8 cellular contexts compared by ENCODE assay signal in genomic region chr5:32231929-32232328, GRCh38. TPM values are rescaled to one million over a fixed set of nuclear protein-coding genes. Genes with fewer than 3 reads are reported as not detected.
A peak's percentile ranks its signal among the peaks of the same experiment; 100 is the strongest.
DNase-seq lines count a peak whose midpoint lies in the region; ATAC-seq, FAIRE-seq and TF ChIP-seq lines count a peak whose summit lies in the region.

No MANE protein-coding gene starts in this region.

- peaks cover 25% of the 10 kb centered on the region for H3K4me1 ChIP-seq in Karpas-422 (ENCODE audit: low read length)
- peaks cover 0 to 3% (median 1%) of the 10 kb centered on the region in 4 experiments; a peak in 2 of 7 replicates for H3K4me1 ChIP-seq in H1 (replicated peaks in 1 of 4; ENCODE audit: control insufficient read depth in 3 of 4, insufficient read depth in 4 of 4, low read length in 3 of 4)
- peaks cover 19 to 29% of the 10 kb centered on the region in 2 donors for H3K4me1 ChIP-seq in gastrocnemius medialis

- H2BK5ac ChIP-seq in H1 (ENCODE audit: low read depth, low read length) = no peak overlapping the region

- H3K27ac ChIP-seq in Karpas-422 (ENCODE audit: low read length) (0 out of 2 replicates have a peak overlapping the region, but pooled peaks have one; percentile 71), H1 (ENCODE audit: low read depth, low read length) (no peak overlapping the region), gastrocnemius medialis (peak overlapping the region in 3 of 4 donors; percentile 30 to 62 (median 53))

- WGBS in H1 (ENCODE audit: extremely low coverage in 1 of 2, insufficient coverage in 1 of 2, insufficient read length in 1 of 2, insufficient replicate concordance in 2 of 2, low coverage in 1 of 2, low lambda C conversion rate in 2 of 2, missing lambda C conversion rate in 1 of 2), 2 experiments = 74% methylated on average over 8 of the region's 8 CpGs; no CpG with 5 or more reads in 1 of the 2 experiments

- H4K8ac ChIP-seq in H1 (ENCODE audit: extremely low read depth, insufficient read depth, low read length) = no peak overlapping the region; the same call in 1 of the 2 replicates

- no peak overlapping the region for H3K23ac ChIP-seq in H1 (ENCODE audit: insufficient read length)

- H3K9ac ChIP-seq in Karpas-422 (ENCODE audit: low read length) = no peak overlapping the region
- no peak overlapping the region for H3K9ac ChIP-seq in H1 (replicated peaks in 1 of 4; ENCODE audit: extremely low read depth in 1 of 4, low read depth in 3 of 4, low read length in 3 of 4)

- H3K4me2 ChIP-seq in Karpas-422 (ENCODE audit: low read depth, low read length, poor library complexity, severe bottlenecking) (no peak overlapping the region), H1 (ENCODE audit: insufficient read depth in 1 of 2, low read depth in 2 of 2, low read length in 2 of 2) (no peak overlapping the region)

- H4K20me1 ChIP-seq in Karpas-422 (ENCODE audit: insufficient read depth, low read depth, low read length) (no peaks in the 10 kb centered on the region), H1 (replicated peaks in 1 of 2; ENCODE audit: control insufficient read depth in 1 of 2, insufficient read depth in 2 of 2, low read length in 2 of 2) (peaks cover 3 to 7% of the 10 kb centered on the region in 2 experiments)

- no peaks in the 10 kb centered on the region for H3K9me2 ChIP-seq in Karpas-422 (replicated peaks; ENCODE audit: insufficient read depth, low read length)

- peaks cover 65% of the 10 kb centered on the region for H3K36me3 ChIP-seq in Karpas-422 (ENCODE audit: insufficient read depth, low read length)
- H3K36me3 ChIP-seq in H1 (ENCODE audit: control insufficient read depth in 2 of 4, insufficient read depth in 4 of 4, low read length in 3 of 4) = peaks cover 11 to 55% (median 28%) of the 10 kb centered on the region in 4 experiments
- peaks cover 0 to 25% of the 10 kb centered on the region in 2 donors for H3K36me3 ChIP-seq in gastrocnemius medialis

- H3K79me2 ChIP-seq in Karpas-422 (ENCODE audit: low read length) (peaks cover 9% of the 10 kb centered on the region; the same call in 1 of the 2 replicates), H1 (ENCODE audit: control insufficient read depth in 1 of 2, insufficient read depth in 2 of 2, low read length in 2 of 2) (no peaks in the 10 kb centered on the region)

- no peak overlapping the region for H4K91ac ChIP-seq in H1 (replicated peaks; ENCODE audit: insufficient read length, low read length)

- no peaks in the 10 kb centered on the region; the same call in 1 of the 2 replicates for H3K23me2 ChIP-seq in H1 (ENCODE audit: low read depth, low read length)

- H3K56ac ChIP-seq in H1 (replicated peaks; ENCODE audit: insufficient read length, low read depth, low read length) = no peak overlapping the region

- H3K27me3 ChIP-seq in Karpas-422 (ENCODE audit: low read length) (no peaks in the 10 kb centered on the region), H1 (replicated peaks in 1 of 4; ENCODE audit: control insufficient read depth in 3 of 4, extremely low read depth in 1 of 4, insufficient read depth in 3 of 4, low read length in 3 of 4) (no peaks in the 10 kb centered on the region), gastrocnemius medialis (no peaks in the 10 kb centered on the region)

- peak; percentile 12 for ATAC-seq in GM19395 (IDR thresholded peaks at IDR 0.05; ENCODE audit: unreplicated experiment)
- ATAC-seq in gastrocnemius medialis = peak in 1 of 2 donors; percentile 14
- no peak for ATAC-seq in GM21515 (IDR thresholded peaks at IDR 0.05; ENCODE audit: unreplicated experiment)
- no peak for ATAC-seq in GM18519 (IDR thresholded peaks at IDR 0.05; ENCODE audit: low FRiP score, unreplicated experiment)

- no peak for TF ChIP-seq CTCF in H1 (IDR thresholded peaks at IDR 0.05; ENCODE audit: control extremely low read depth in 1 of 3, insufficient read depth in 1 of 3, low read depth in 1 of 3, low read length in 3 of 3)
- TF ChIP-seq CTCF in gastrocnemius medialis (IDR thresholded peaks at IDR 0.05 in 4 of 5, conservative IDR thresholded peaks at IDR 0.05 in 1 of 5) = no peak

- peak overlapping the region; percentile 50; the same call in 1 of the 2 replicates for H2BK12ac ChIP-seq in H1 (ENCODE audit: low read depth, low read length)

- H2BK120ac ChIP-seq in H1 (replicated peaks; ENCODE audit: low read depth, low read length) = no peak overlapping the region

- no peak overlapping the region for H2BK15ac ChIP-seq in H1 (ENCODE audit: low read length)

- POLR2A ChIA-PET in H1 (lab: Charles Lee; ENCODE audit: partially characterized antibody) = interaction anchor here (0.9 to 1.4 kb wide), 4 partner anchors 58 to 353 kb away, joined by 3 read pairs; partner anchors contain the start of genes GOLPH3 and SUB1

- TF ChIP-seq EP300 in H1 (IDR thresholded peaks at IDR 0.05; ENCODE audit: borderline replicate concordance in 1 of 2, low read depth in 2 of 2, low read length in 2 of 2) = no peak

- H3K9me3 ChIP-seq in Karpas-422 (ENCODE audit: low read length) = no peaks in the 10 kb centered on the region
- H3K9me3 ChIP-seq in H1 (ENCODE audit: insufficient read depth in 2 of 2, low read depth in 1 of 2, low read length in 1 of 2) = no peaks in the 10 kb centered on the region
- no peaks in the 10 kb centered on the region for H3K9me3 ChIP-seq in gastrocnemius medialis

- H2BK20ac ChIP-seq in H1 (ENCODE audit: low read length) = no peak overlapping the region

- no peak overlapping the region for H3K14ac ChIP-seq in H1 (ENCODE audit: insufficient read length)

- no peak for TF ChIP-seq RAD21 in H1 (IDR thresholded peaks at IDR 0.05 in 1 of 2, conservative IDR thresholded peaks at IDR 0.05 in 1 of 2; ENCODE audit: low read depth in 2 of 2, low read length in 2 of 2)

- FAIRE-seq in H1 (lab: Jason Lieb, UNC) = no peak

- H3K79me1 ChIP-seq in H1 (ENCODE audit: low read depth, low read length) = no peaks in the 10 kb centered on the region

- H4K5ac ChIP-seq in H1 (ENCODE audit: insufficient read length, low read depth, low read length) = no peak overlapping the region

- no peak overlapping the region for H3K4ac ChIP-seq in H1 (replicated peaks; ENCODE audit: insufficient read length, low read depth, low read length)

- no peak for DNase-seq in Karpas-422
- DNase-seq in H1 (ENCODE audit: low read depth in 1 of 2, low spot score in 2 of 2) = no peak
- DNase-seq in gastrocnemius medialis = no peak
- DNase-seq in stimulated activated CD4-positive, alpha-beta T cell treated with anti-CD3 and anti-CD28 coated beads, Interleukin-4, amount 100 ng/mL, for 4 hours = no peak
- DNase-seq in NCI-H2196 treated with DMSO at 0.1 percent for 48 hours (lab: John Stamatoyannopoulos, UW; ENCODE audit: unreplicated experiment) = no peak

- TF ChIP-seq POLR2A in H1 (IDR thresholded peaks at IDR 0.05; ENCODE audit: control extremely low read depth in 1 of 2, low read depth in 2 of 2, low read length in 2 of 2) (no peak; a peak in 1 of 3 replicates), gastrocnemius medialis (IDR thresholded peaks at IDR 0.05) (no peak)

- H3K4me3 ChIP-seq in Karpas-422 (ENCODE audit: low read length) = no peak overlapping the region
- no peak overlapping the region for H3K4me3 ChIP-seq in H1 (ENCODE audit: extremely low read depth in 1 of 4, insufficient read depth in 2 of 4, low read depth in 3 of 4, low read length in 4 of 4)
- H3K4me3 ChIP-seq in gastrocnemius medialis = no peak overlapping the region

- CTCF ChIA-PET in H1 (lab: Charles Lee; ENCODE audit: partially characterized antibody) = interaction anchor here (0.6 to 6.9 kb wide), 46 partner anchors 10 to 528 kb away, joined by 3 to 117 read pairs (median 4); partner anchors contain the start of gene MTMR12

- intact Hi-C loops in gastrocnemius medialis (cut with DNase I; ENCODE audit: low total_unique reads) = loop anchor here (1.0 to 10.0 kb wide), 5 partner anchors 80 to 380 kb away; partner anchors contain the start of genes MTMR12 and ZFR

- H2AFZ ChIP-seq in Karpas-422 (ENCODE audit: low read length) = no peak overlapping the region
- no peak overlapping the region for H2AFZ ChIP-seq in H1 (ENCODE audit: low read length)

- in situ Hi-C loops in gastrocnemius medialis (cut with MboI; ENCODE audit: low sequenced_read_pairs in 4 of 4) = loop anchor here (5.0 to 25.0 kb wide), 6 partner anchors 90 to 380 kb away; partner anchors contain the start of genes SUB1 (in 2 of the 4) and ZFR (in 1 of the 4)

- H3K18ac ChIP-seq in H1 (ENCODE audit: extremely low read depth, low read length) = no peak overlapping the region

- H2AK5ac ChIP-seq in H1 (ENCODE audit: low read depth, low read length) = no peak overlapping the region

TF ChIP-seq in H1, 55 proteins besides CTCF, POLR2A, EP300 and RAD21:
- TF ChIP-seq YY1 (IDR thresholded peaks at IDR 0.05; ENCODE audit: low read depth, low read length) (no peak), EZH2 (IDR thresholded peaks at IDR 0.05; ENCODE audit: low read depth, low read length, severe bottlenecking) (no peak), SRF (IDR thresholded peaks at IDR 0.05; ENCODE audit: low read depth, low read length) (no peak), TBP (IDR thresholded peaks at IDR 0.05; ENCODE audit: low read depth, low read length) (no peak), POLR2AphosphoS5 (IDR thresholded peaks at IDR 0.05; ENCODE audit: low read depth, low read length) (no peak), SIN3A (conservative IDR thresholded peaks at IDR 0.05 in 1 of 2, IDR thresholded peaks at IDR 0.05 in 1 of 2; ENCODE audit: low read depth in 1 of 2, low read length in 2 of 2) (no peak; a peak in 1 of 4 replicates), JUND (IDR thresholded peaks at IDR 0.05; ENCODE audit: low read length) (no peak), ATF3 (IDR thresholded peaks at IDR 0.05; ENCODE audit: insufficient read depth, low read depth, low read length) (no peak), BACH1 (IDR thresholded peaks at IDR 0.05; ENCODE audit: low read length) (no peak), TAF7 (optimal IDR thresholded peaks at IDR 0.05; ENCODE audit: borderline replicate concordance, low read depth, low read length) (no peak), SP1 (IDR thresholded peaks at IDR 0.05; ENCODE audit: low read depth, low read length) (no peak)

RNA-seq across cellular contexts. Expression of gene GOLPH3, which starts 57.8 kb away (rescaled TPM):
- total RNA-seq in Karpas-422 (2014; rRNA removed; shearing (Covaris generic); ENCODE audit: low replicate concordance) = 54.4 and 78.1 TPM in 2 replicates
- 86.1 and 93.6 TPM in 2 replicates for total RNA-seq in H1 (2021; fragmentation: NEBNext Ultra II Directional; extraction: Animal tissue kit (Norgen Biotek cat#: 25700))
- polyA plus RNA-seq in H1 (2011; rRNA removed) = 36.6 and 53.7 TPM in 2 replicates
- polyA plus RNA-seq in H1 (2011; cell fraction: cytosol; rRNA removed) = 50.1 TPM
- 21.6 TPM for polyA plus RNA-seq in H1 (2011; cell fraction: nucleus; rRNA removed)
- 42.0 to 69.0 TPM (median 48.7 TPM) in 4 replicates for polyA plus RNA-seq in H1 (2012, experiment 1 of 2)
- polyA plus RNA-seq in H1 (2012, experiment 2 of 2) = 28.1 TPM
- 54.9 TPM for polyA plus RNA-seq in H1 (2013, experiment 1 of 2)
- polyA plus RNA-seq in H1 (2013, experiment 2 of 2) = 55.5 TPM
- polyA minus RNA-seq in H1 (2011; rRNA and poly(A)+ RNA removed) = 62.0 and 65.6 TPM in 2 replicates
- 46.9 TPM for polyA minus RNA-seq in H1 (2011; cell fraction: cytosol; rRNA and poly(A)+ RNA removed)
- 46.1 TPM for polyA minus RNA-seq in H1 (2011; cell fraction: nucleus; rRNA and poly(A)+ RNA removed)
- 10 to 100 TPM; 34.9 to 77.8 (median 46.1) TPM for total RNA-seq in gastrocnemius medialis
